Comparison of ENCODE assay signal across 12 cellular contexts in the genomic region with DNA sequence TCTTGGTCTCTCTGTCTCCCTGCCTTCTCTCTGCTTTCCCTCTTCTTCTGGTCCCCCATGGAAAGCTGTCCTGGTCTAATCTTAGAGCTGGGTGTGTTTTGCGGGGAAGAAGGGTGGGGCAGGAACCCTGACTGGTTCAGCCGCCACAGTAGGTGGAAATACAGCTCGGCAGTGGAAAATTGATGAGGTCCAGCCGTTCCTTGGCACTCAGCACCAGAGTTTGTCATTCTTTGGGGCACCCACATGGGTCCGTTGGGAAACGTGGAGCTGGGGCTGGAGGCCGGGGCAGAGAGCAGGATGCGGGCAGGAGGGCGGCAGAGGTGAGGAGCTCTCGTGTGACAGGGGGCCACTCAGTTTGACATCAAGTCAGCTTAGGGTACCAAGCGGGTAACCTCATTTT.
A peak's percentile ranks its signal among the peaks of the same experiment; 100 is the strongest.
DNase-seq lines count a peak whose midpoint lies in the region; ATAC-seq and TF ChIP-seq lines count a peak whose summit lies in the region.
"Had no signal": no experiment of that assay in that cellular context is flagged by ENCODE, and none has a peak within 500 bp of the region (broad histone marks: within the 10 kb centered on the region; RNA-seq: fewer than 3 reads in every experiment).

No MANE protein-coding gene starts in this region.

- H3K36me3 Mint-ChIP-seq in activated naive CD4-positive, alpha-beta T cell treated with anti-CD3 and anti-CD28 coated beads, Interleukin-2, amount 10 ng/mL, durations not matched to agents 7 days and 5 days = peaks cover 38% of the 10 kb centered on the region

- CTCF ChIA-PET in activated naive CD4-positive, alpha-beta T cell treated with anti-CD3 and anti-CD28 coated beads, Interleukin-2, amount 10 ng/mL, durations not matched to agents 7 days and 5 days (lab: Charles Lee) = interaction anchor here (0.6 kb wide), 1 partner anchor 82 kb away, joined by 3 read pairs; no protein-coding TSS in a partner anchor
- CTCF ChIA-PET in SK-N-SH (lab: Yijun Ruan, JAX) = no interaction called here

- H3K27me3 ChIP-seq in ACC112 (ENCODE audit: insufficient read depth, low read length) (no peaks in the 10 kb centered on the region), SK-N-SH (ENCODE audit: insufficient read depth) (no peaks in the 10 kb centered on the region)
- H3K27me3 ChIP-seq: testis had no signal

- TF ChIP-seq CTCF in GM20000 (IDR thresholded peaks at IDR 0.05; ENCODE audit: extremely low read depth, missing control alignments) (no peak), SK-N-SH (IDR thresholded peaks at IDR 0.05) (no peak)

- H2AFZ ChIP-seq in ACC112 (ENCODE audit: low read length, unreplicated experiment) (no peak overlapping the region), SK-N-SH (ENCODE audit: low read depth) (no peak overlapping the region)

- no peaks in the 10 kb centered on the region for H4K20me1 ChIP-seq in SK-N-SH (ENCODE audit: insufficient read depth)

- POLR2A ChIA-PET in SK-N-SH (lab: Yijun Ruan, JAX) = no interaction called here

- H3K9me3 ChIP-seq in SK-N-SH = no peaks in the 10 kb centered on the region
- H3K9me3 ChIP-seq: testis had no signal

- no peak overlapping the region for H3K9ac ChIP-seq in SK-N-SH

- no peak for TF ChIP-seq EP300 in SK-N-SH (IDR thresholded peaks at IDR 0.05; ENCODE audit: borderline replicate concordance in 1 of 2, low read depth in 1 of 2, low read length in 1 of 2)

- TF ChIP-seq RAD21 in SK-N-SH (IDR thresholded peaks at IDR 0.05; ENCODE audit: low read length) = no peak

- no peak overlapping the region for H3K4me2 ChIP-seq in SK-N-SH

- H3K4me3 ChIP-seq in ACC112 (ENCODE audit: low read depth, low read length) (peak overlapping the region; percentile 86), iPS-11a (ENCODE audit: low read depth, low read length) (peak overlapping the region; percentile 62), SK-N-SH (ENCODE audit: low read depth in 2 of 2, low read length in 1 of 2) (no peak overlapping the region)

- H3K27ac Mint-ChIP-seq in activated naive CD4-positive, alpha-beta T cell treated with anti-CD3 and anti-CD28 coated beads, Interleukin-2, amount 10 ng/mL, durations not matched to agents 7 days and 5 days = peak overlapping the region; percentile 95
- H3K27ac Mint-ChIP-seq: H9 had no signal

- peaks cover 49% of the 10 kb centered on the region for H3K4me1 Mint-ChIP-seq in activated naive CD4-positive, alpha-beta T cell treated with anti-CD3 and anti-CD28 coated beads, Interleukin-2, amount 10 ng/mL, durations not matched to agents 7 days and 5 days
- H3K4me1 Mint-ChIP-seq: H9 had no signal

- H3K9me2 ChIP-seq in SK-N-SH = no peaks in the 10 kb centered on the region

- no peaks in the 10 kb centered on the region for H3K27me3 Mint-ChIP-seq in activated naive CD4-positive, alpha-beta T cell treated with anti-CD3 and anti-CD28 coated beads, Interleukin-2, amount 10 ng/mL, durations not matched to agents 7 days and 5 days

- H3F3A ChIP-seq in SK-N-SH (replicated peaks; ENCODE audit: insufficient read depth) = no peaks in the 10 kb centered on the region

- H3K79me2 ChIP-seq in ACC112 (ENCODE audit: control insufficient read depth, insufficient read depth, low read length, unreplicated experiment) = peaks cover 59% of the 10 kb centered on the region
- no peaks in the 10 kb centered on the region for H3K79me2 ChIP-seq in SK-N-SH (ENCODE audit: insufficient read depth)

- DNase-seq in EL = peak; percentile 18
- DNase-seq in activated naive CD4-positive, alpha-beta T cell treated with anti-CD3 and anti-CD28 coated beads, Interleukin-2, amount 10 ng/mL, durations not matched to agents 7 days and 5 days = peak; percentile 28
- no peak for DNase-seq in NCI-H2227 (lab: John Stamatoyannopoulos, UW; ENCODE audit: unreplicated experiment)
- no peak for DNase-seq in GM20000 (ENCODE audit: low spot score)
- no peak for DNase-seq in SK-N-SH
- DNase-seq: DMS53, H9, NCI-H1436, testis had no signal

- peak overlapping the region; percentile 99 for H3K4me3 Mint-ChIP-seq in activated naive CD4-positive, alpha-beta T cell treated with anti-CD3 and anti-CD28 coated beads, Interleukin-2, amount 10 ng/mL, durations not matched to agents 7 days and 5 days
- H3K4me3 Mint-ChIP-seq: H9 had no signal

- H3K36me3 ChIP-seq in ACC112 (ENCODE audit: insufficient read depth, low read length) = no peaks in the 10 kb centered on the region
- no peaks in the 10 kb centered on the region for H3K36me3 ChIP-seq in SK-N-SH (replicated peaks in 1 of 2; ENCODE audit: control insufficient read depth in 1 of 2, insufficient read depth in 2 of 2, low read length in 1 of 2)

- peak overlapping the region; percentile 39; the same call in 1 of the 2 replicates for H3K27ac ChIP-seq in ACC112 (ENCODE audit: low read depth, low read length)
- H3K27ac ChIP-seq in SK-N-SH (ENCODE audit: low read depth in 2 of 2, low read length in 1 of 2) = no peak overlapping the region

- no peaks in the 10 kb centered on the region for H3K9me3 Mint-ChIP-seq in activated naive CD4-positive, alpha-beta T cell treated with anti-CD3 and anti-CD28 coated beads, Interleukin-2, amount 10 ng/mL, durations not matched to agents 7 days and 5 days
- H3K9me3 Mint-ChIP-seq: H9 had no signal

- no CpG with 5 or more reads among the region's 11 CpGs for WGBS in SK-N-SH (ENCODE audit: low lambda C conversion rate)

- H3K4me1 ChIP-seq in ACC112 (ENCODE audit: control insufficient read depth, insufficient read depth, low read length, unreplicated experiment) (peaks cover 13% of the 10 kb centered on the region), SK-N-SH (ENCODE audit: control insufficient read depth in 1 of 2, insufficient read depth in 2 of 2, low read depth in 1 of 2, low read length in 1 of 2) (no peaks in the 10 kb centered on the region)
- H3K4me1 ChIP-seq: testis had no signal

- no peak for ATAC-seq in HG03460 (IDR thresholded peaks at IDR 0.05; ENCODE audit: unreplicated experiment)

TF ChIP-seq in SK-N-SH, 30 proteins besides CTCF, POLR2A, EP300 and RAD21 (continues in another document):
- TF ChIP-seq, protein P1, sequence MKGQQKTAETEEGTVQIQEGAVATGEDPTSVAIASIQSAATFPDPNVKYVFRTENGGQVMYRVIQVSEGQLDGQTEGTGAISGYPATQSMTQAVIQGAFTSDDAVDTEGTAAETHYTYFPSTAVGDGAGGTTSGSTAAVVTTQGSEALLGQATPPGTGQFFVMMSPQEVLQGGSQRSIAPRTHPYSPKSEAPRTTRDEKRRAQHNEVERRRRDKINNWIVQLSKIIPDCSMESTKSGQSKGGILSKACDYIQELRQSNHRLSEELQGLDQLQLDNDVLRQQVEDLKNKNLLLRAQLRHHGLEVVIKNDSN (IDR thresholded peaks at IDR 0.05; ENCODE audit: borderline replicate concordance, low read depth) = no peak
- TF ChIP-seq SIN3A (IDR thresholded peaks at IDR 0.05; ENCODE audit: borderline replicate concordance, low read depth, low read length) (no peak), NRF1 (IDR thresholded peaks at IDR 0.05; ENCODE audit: low read depth, low read length) (no peak), YY1 (IDR thresholded peaks at IDR 0.05; ENCODE audit: low read depth) (no peak), FOXJ3 (CRISPR knock-in tag; IDR thresholded peaks at IDR 0.05) (no peak), CHD2 (IDR thresholded peaks at IDR 0.05; ENCODE audit: low read length, partially characterized antibody) (no peak), GATA2 (CRISPR knock-in tag; IDR thresholded peaks at IDR 0.05) (no peak), MEF2A (IDR thresholded peaks at IDR 0.05; ENCODE audit: borderline replicate concordance, low read depth) (no peak), ELF1 (IDR thresholded peaks at IDR 0.05) (no peak), TEAD4 (IDR thresholded peaks at IDR 0.05; ENCODE audit: borderline replicate concordance, insufficient read depth) (no peak), SMC3 (IDR thresholded peaks at IDR 0.05; ENCODE audit: low read depth, low read length) (no peak)
- TF ChIP-seq, protein P2, sequence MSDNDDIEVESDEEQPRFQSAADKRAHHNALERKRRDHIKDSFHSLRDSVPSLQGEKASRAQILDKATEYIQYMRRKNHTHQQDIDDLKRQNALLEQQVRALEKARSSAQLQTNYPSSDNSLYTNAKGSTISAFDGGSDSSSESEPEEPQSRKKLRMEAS (IDR thresholded peaks at IDR 0.05; ENCODE audit: low read depth) = no peak
- TF ChIP-seq, protein P3, sequence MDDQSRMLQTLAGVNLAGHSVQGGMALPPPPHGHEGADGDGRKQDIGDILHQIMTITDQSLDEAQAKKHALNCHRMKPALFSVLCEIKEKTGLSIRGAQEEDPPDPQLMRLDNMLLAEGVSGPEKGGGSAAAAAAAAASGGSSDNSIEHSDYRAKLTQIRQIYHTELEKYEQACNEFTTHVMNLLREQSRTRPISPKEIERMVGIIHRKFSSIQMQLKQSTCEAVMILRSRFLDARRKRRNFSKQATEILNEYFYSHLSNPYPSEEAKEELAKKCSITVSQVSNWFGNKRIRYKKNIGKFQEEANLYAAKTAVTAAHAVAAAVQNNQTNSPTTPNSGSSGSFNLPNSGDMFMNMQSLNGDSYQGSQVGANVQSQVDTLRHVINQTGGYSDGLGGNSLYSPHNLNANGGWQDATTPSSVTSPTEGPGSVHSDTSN (IDR thresholded peaks at IDR 0.05) = no peak
- TF ChIP-seq, protein P4, sequence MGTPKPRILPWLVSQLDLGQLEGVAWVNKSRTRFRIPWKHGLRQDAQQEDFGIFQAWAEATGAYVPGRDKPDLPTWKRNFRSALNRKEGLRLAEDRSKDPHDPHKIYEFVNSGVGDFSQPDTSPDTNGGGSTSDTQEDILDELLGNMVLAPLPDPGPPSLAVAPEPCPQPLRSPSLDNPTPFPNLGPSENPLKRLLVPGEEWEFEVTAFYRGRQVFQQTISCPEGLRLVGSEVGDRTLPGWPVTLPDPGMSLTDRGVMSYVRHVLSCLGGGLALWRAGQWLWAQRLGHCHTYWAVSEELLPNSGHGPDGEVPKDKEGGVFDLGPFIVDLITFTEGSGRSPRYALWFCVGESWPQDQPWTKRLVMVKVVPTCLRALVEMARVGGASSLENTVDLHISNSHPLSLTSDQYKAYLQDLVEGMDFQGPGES (IDR thresholded peaks at IDR 0.05; ENCODE audit: low read depth, low read length) = no peak

Comparison
In these comparisons a context has a peak if more than half of its experiments do, and no peak if none do; other contexts are left out.
1. H3K4me3 ChIP-seq: peak in ACC112 (single experiment) and iPS-11a (single experiment); none in SK-N-SH (0 of 2).
2. DNase-seq: peak in EL (single experiment) and activated naive CD4-positive, alpha-beta T cell treated with anti-CD3 and anti-CD28 coated beads, Interleukin-2, amount 10 ng/mL, durations not matched to agents 7 days and 5 days (single experiment); none in NCI-H2227 (single experiment), GM20000 (single experiment) and SK-N-SH (single experiment).